Comparison of ENCODE assay signal across 17 cellular contexts in genomic region chr13:41562541-41563178, GRCh38.
DNase-seq lines count a peak whose midpoint lies in the region; ATAC-seq and TF ChIP-seq lines count a peak whose summit lies in the region.
"Had no signal": no experiment of that assay in that cellular context is flagged by ENCODE, and none has a peak within 500 bp of the region (broad histone marks: within the 10 kb centered on the region; RNA-seq: fewer than 3 reads in every experiment).

No MANE protein-coding gene starts in this region.

- H4K20me1 ChIP-seq in neural progenitor cell (ENCODE audit: low read depth), result no peaks in the 10 kb centered on the region

- no peaks in the 10 kb centered on the region for H3K36me3 Mint-ChIP-seq in neural progenitor cell

- H3K27me3 ChIP-seq in right cardiac atrium (ENCODE audit: control insufficient read depth, insufficient read depth) (no peaks in the 10 kb centered on the region), right atrium auricular region (no peaks in the 10 kb centered on the region), uterus (no peaks in the 10 kb centered on the region), neural progenitor cell (no peaks in the 10 kb centered on the region)

- H3K9me3 Mint-ChIP-seq in neural progenitor cell, result no peaks in the 10 kb centered on the region
- H3K9me3 Mint-ChIP-seq: activated naive CD8-positive, alpha-beta T cell treated with anti-CD3 and anti-CD28 coated beads, Interleukin-2, amount 10 ng/mL, durations not matched to agents 7 days and 5 days; activated T-cell treated with anti-CD3 and anti-CD28 coated beads, Interleukin-2, amount 50 U/mL, for 72 hours; CD14-positive monocyte; central memory CD8-positive, alpha-beta T cell had no signal

- no peak for TF ChIP-seq POLR2A in uterus (IDR thresholded peaks at IDR 0.05)

- H3K9ac ChIP-seq in neural progenitor cell, result no peak overlapping the region

- H3K9me3 ChIP-seq in right cardiac atrium (ENCODE audit: control insufficient read depth, low read length) (no peaks in the 10 kb centered on the region), right atrium auricular region (no peaks in the 10 kb centered on the region), uterus (no peaks in the 10 kb centered on the region), neural progenitor cell (ENCODE audit: low read depth) (no peaks in the 10 kb centered on the region)
- H3K9me3 ChIP-seq: A549 had no signal

- no peak overlapping the region for H3K4me2 ChIP-seq in neural progenitor cell
- H3K4me2 ChIP-seq: A549 had no signal

- H3K27ac Mint-ChIP-seq in neural progenitor cell, result no peak overlapping the region
- H3K27ac Mint-ChIP-seq: activated CD4-positive, alpha-beta memory T cell treated with anti-CD3 and anti-CD28 coated beads, Interleukin-2, amount 10 ng/mL, durations not matched to agents 7 days and 5 days; activated naive CD8-positive, alpha-beta T cell treated with anti-CD3 and anti-CD28 coated beads, Interleukin-2, amount 10 ng/mL, durations not matched to agents 7 days and 5 days; activated T-cell treated with anti-CD3 and anti-CD28 coated beads, Interleukin-2, amount 50 U/mL, for 72 hours had no signal

- H3K4me3 ChIP-seq in right cardiac atrium (ENCODE audit: low read length), result no peak overlapping the region
- no peak overlapping the region for H3K4me3 ChIP-seq in right atrium auricular region
- no peak overlapping the region for H3K4me3 ChIP-seq in uterus
- H3K4me3 ChIP-seq in neural progenitor cell, result no peak overlapping the region
- H3K4me3 ChIP-seq: A549 had no signal

- no peaks in the 10 kb centered on the region for H3K79me2 ChIP-seq in neural progenitor cell (ENCODE audit: low read depth)

- peaks cover 2% of the 10 kb centered on the region for H3K27me3 Mint-ChIP-seq in neural progenitor cell (ENCODE audit: insufficient read depth, low read depth)
- H3K27me3 Mint-ChIP-seq: activated CD4-positive, alpha-beta memory T cell treated with anti-CD3 and anti-CD28 coated beads, Interleukin-2, amount 10 ng/mL, durations not matched to agents 7 days and 5 days; activated naive CD8-positive, alpha-beta T cell treated with anti-CD3 and anti-CD28 coated beads, Interleukin-2, amount 10 ng/mL, durations not matched to agents 7 days and 5 days; central memory CD8-positive, alpha-beta T cell had no signal

- no peak overlapping the region for H2AFZ ChIP-seq in neural progenitor cell (replicated peaks)

- TF ChIP-seq CTCF in right atrium auricular region (IDR thresholded peaks at IDR 0.05), result no peak
- no peak for TF ChIP-seq CTCF in uterus (IDR thresholded peaks at IDR 0.05)
- no peak for TF ChIP-seq CTCF in neural progenitor cell (IDR thresholded peaks at IDR 0.05)

- H3F3A ChIP-seq in neural progenitor cell (ENCODE audit: low read depth), result peaks cover 16% of the 10 kb centered on the region

- peak in 1 of 2 donors; percentile 36 for ATAC-seq in right cardiac atrium
- no peak for ATAC-seq in HG02642 (IDR thresholded peaks at IDR 0.05; ENCODE audit: poor library complexity, unreplicated experiment)
- ATAC-seq: A549; activated T-cell treated with anti-CD3 and anti-CD28 coated beads, Interleukin-2, amount 50 U/mL, for 72 hours had no signal

- no peak overlapping the region for H3K4me3 Mint-ChIP-seq in neural progenitor cell
- H3K4me3 Mint-ChIP-seq: activated CD4-positive, alpha-beta memory T cell treated with anti-CD3 and anti-CD28 coated beads, Interleukin-2, amount 10 ng/mL, durations not matched to agents 7 days and 5 days; activated naive CD8-positive, alpha-beta T cell treated with anti-CD3 and anti-CD28 coated beads, Interleukin-2, amount 10 ng/mL, durations not matched to agents 7 days and 5 days; activated T-cell treated with anti-CD3 and anti-CD28 coated beads, Interleukin-2, amount 50 U/mL, for 72 hours; CD14-positive monocyte; central memory CD8-positive, alpha-beta T cell had no signal

- WGBS in right cardiac atrium, result 77% methylated on average over 6 of the region's 6 CpGs

- H3K27ac ChIP-seq in right cardiac atrium (ENCODE audit: low read length) (peak overlapping the region; percentile 65), right atrium auricular region (no peak overlapping the region), cingulate gyrus (ENCODE audit: low read depth, low read length) (peak overlapping the region; percentile 96), uterus (peak overlapping the region; percentile 24 to 39), neural progenitor cell (no peak overlapping the region)
- H3K27ac ChIP-seq: A549 had no signal

- H3K36me3 ChIP-seq in right atrium auricular region (peaks cover 10% of the 10 kb centered on the region), uterus (no peaks in the 10 kb centered on the region), neural progenitor cell (no peaks in the 10 kb centered on the region)

- intact Hi-C loops in right cardiac atrium (cut with DNase I), result no loop called here
- intact Hi-C loops in uterus (cut with DNase I; ENCODE audit: low total_unique reads), result no loop called here

- DNase-seq in right cardiac atrium, result no peak
- DNase-seq in right atrium auricular region (ENCODE audit: low spot score), result no peak
- DNase-seq in midbrain (lab: John Stamatoyannopoulos, UW), result peak; percentile 71
- DNase-seq in uterus, result no peak
- no peak for DNase-seq in activated CD4-positive, alpha-beta T cell treated with anti-CD3 and anti-CD28 coated beads, Interleukin-2, amount 50 U/mL, for 1 hour
- no peak for DNase-seq in neural progenitor cell (ENCODE audit: low spot score)
- DNase-seq: activated CD4-positive, alpha-beta memory T cell treated with anti-CD3 and anti-CD28 coated beads, Interleukin-2, amount 10 ng/mL, durations not matched to agents 7 days and 5 days; activated naive CD8-positive, alpha-beta T cell treated with anti-CD3 and anti-CD28 coated beads, Interleukin-2, amount 10 ng/mL, durations not matched to agents 7 days and 5 days; activated T-cell treated with anti-CD3 and anti-CD28 coated beads, Interleukin-2, amount 50 U/mL, for 72 hours; NCI-H187 treated with DMSO at 0.1 percent for 48 hours; NCI-H524; small intestine had no signal

- H3K4me1 Mint-ChIP-seq in neural progenitor cell, result peaks cover 57% of the 10 kb centered on the region
- H3K4me1 Mint-ChIP-seq: activated CD4-positive, alpha-beta memory T cell treated with anti-CD3 and anti-CD28 coated beads, Interleukin-2, amount 10 ng/mL, durations not matched to agents 7 days and 5 days; central memory CD8-positive, alpha-beta T cell had no signal

- H3K4me1 ChIP-seq in right cardiac atrium (ENCODE audit: control insufficient read depth, insufficient read depth, low read length), result peaks cover 12% of the 10 kb centered on the region
- peaks cover 0 to 35% of the 10 kb centered on the region in 2 donors for H3K4me1 ChIP-seq in right atrium auricular region
- no peaks in the 10 kb centered on the region for H3K4me1 ChIP-seq in uterus
- peaks cover 27% of the 10 kb centered on the region for H3K4me1 ChIP-seq in neural progenitor cell

Comparison
In these comparisons a context has a peak if more than half of its experiments do, and no peak if none do; other contexts are left out.
1. H3K27ac ChIP-seq: peak in right cardiac atrium (single experiment), cingulate gyrus (single experiment) and uterus (2 of 2); none in right atrium auricular region (0 of 2) and neural progenitor cell (single experiment).